In the genomic region with DNA sequence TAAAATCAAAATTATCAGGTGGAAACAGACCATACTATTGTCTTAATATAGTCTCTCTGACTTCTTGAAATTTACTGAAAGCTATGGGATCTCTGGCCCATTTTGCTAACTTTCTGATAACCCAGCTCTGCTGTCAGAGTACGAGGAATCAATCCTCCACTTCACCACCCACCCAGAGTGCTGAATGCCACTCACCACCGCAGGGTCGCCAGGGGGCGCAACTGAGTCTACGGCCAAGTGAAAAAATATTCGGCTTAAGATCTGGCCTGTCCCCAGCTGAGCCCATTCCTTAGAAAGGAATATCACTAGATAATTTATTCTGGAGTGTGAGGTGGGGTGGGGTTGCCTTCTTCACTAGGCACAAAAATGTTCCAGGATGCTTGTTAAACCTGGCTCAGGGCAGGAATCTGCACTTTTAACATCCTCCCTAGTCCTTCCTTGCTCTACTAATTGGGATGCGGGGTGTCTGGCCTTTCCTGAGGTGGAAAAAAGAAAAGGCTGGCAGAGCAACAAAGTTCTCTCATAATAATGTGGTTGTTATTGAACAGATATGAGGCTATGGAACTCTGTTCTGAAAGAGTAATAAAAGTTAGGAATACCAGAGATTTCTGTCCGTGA, we compare ENCODE assay signal across 8 cellular contexts.
DNase-seq lines count a peak whose midpoint lies in the region; ATAC-seq and TF ChIP-seq lines count a peak whose summit lies in the region.

No MANE protein-coding gene starts in this region.

- no peak overlapping the region for H3K4me3 ChIP-seq in upper lobe of right lung

- ATAC-seq in GM18870 (IDR thresholded peaks at IDR 0.05; ENCODE audit: unreplicated experiment) (peak; percentile 52), HG03442 (IDR thresholded peaks at IDR 0.05; ENCODE audit: unreplicated experiment) (peak; percentile 91), upper lobe of right lung (peak; percentile 76), GM21381 (IDR thresholded peaks at IDR 0.05; ENCODE audit: unreplicated experiment) (no peak)

- DNase-seq in COLO668 (lab: John Stamatoyannopoulos, UW; ENCODE audit: unreplicated experiment) (peak; percentile 40), iPS DF 19.7 (ENCODE audit: low read depth, low spot score) (peak; percentile 17), upper lobe of right lung (peak; percentile 67), dedifferentiated amniotic fluid mesenchymal stem cell (ENCODE audit: extremely low spot score) (no peak)
- DNase-seq in activated CD4-positive, alpha-beta T cell treated with anti-CD3 and anti-CD28 coated beads, Interleukin-2, amount 50 U/mL, for 48 hours: peak; percentile 18 to 35

- H3K9me3 ChIP-seq in upper lobe of right lung: no peaks in the 10 kb centered on the region

- no peak overlapping the region for H3K27ac ChIP-seq in upper lobe of right lung

- TF ChIP-seq CTCF in upper lobe of right lung (IDR thresholded peaks at IDR 0.05): peak; percentile 60

- H3K27me3 ChIP-seq in upper lobe of right lung: no peaks in the 10 kb centered on the region

- H3K4me1 ChIP-seq in upper lobe of right lung: no peaks in the 10 kb centered on the region

- intact Hi-C loops in upper lobe of right lung (cut with DNase I): no loop called here

- H3K36me3 ChIP-seq in upper lobe of right lung: no peaks in the 10 kb centered on the region
